19 cellular contexts compared by ENCODE assay signal in the genomic region with DNA sequence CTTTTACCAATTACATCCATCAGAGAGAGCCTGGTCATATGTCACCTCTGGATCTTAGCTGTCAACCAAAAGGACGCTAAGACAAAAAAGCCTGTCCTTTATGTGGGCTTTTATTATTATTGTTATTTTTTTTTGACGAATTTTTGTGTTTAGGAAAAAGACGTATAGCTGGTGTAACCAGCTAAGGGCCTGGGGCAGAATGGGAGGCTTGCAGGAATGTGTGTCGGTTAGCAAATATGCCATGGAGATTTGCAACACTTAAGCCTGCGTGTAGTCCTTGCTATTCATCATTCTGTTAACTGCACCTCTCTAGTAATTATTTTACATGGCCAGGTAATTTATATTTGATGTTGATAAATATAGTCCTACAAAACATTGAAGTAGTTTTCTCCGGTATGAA.
DNase-seq lines count a peak whose midpoint lies in the region; ATAC-seq and TF ChIP-seq lines count a peak whose summit lies in the region.
"Had no signal": no experiment of that assay in that cellular context is flagged by ENCODE, and none has a peak within 500 bp of the region (broad histone marks: within the 10 kb centered on the region; RNA-seq: fewer than 3 reads in every experiment).

No MANE protein-coding gene starts in this region.

- H3K27me3 ChIP-seq in trophoblast cell (ENCODE audit: insufficient read depth, low read length), result no peaks in the 10 kb centered on the region
- no peaks in the 10 kb centered on the region for H3K27me3 ChIP-seq in right cardiac atrium (ENCODE audit: control insufficient read depth, insufficient read depth)
- H3K27me3 ChIP-seq: BE2C; BLaER1 treated with 17β-estradiol and CSF1 and Interleukin-3, amounts not matched to agents 10 nM and 100 nM had no signal

- no peak overlapping the region for H4K8ac ChIP-seq in trophoblast cell (ENCODE audit: low read depth, low read length)

- H3K9me3 ChIP-seq in trophoblast cell (ENCODE audit: insufficient read depth, low read depth, low read length) (no peaks in the 10 kb centered on the region), right cardiac atrium (ENCODE audit: control insufficient read depth, low read length) (no peaks in the 10 kb centered on the region), mucosa of descending colon (peaks cover 3% of the 10 kb centered on the region)
- H3K9me3 ChIP-seq: A549; BE2C; BLaER1 treated with 17β-estradiol and CSF1 and Interleukin-3, amounts not matched to agents 10 nM and 100 nM had no signal

- H3K4me2 ChIP-seq in trophoblast cell (ENCODE audit: low read length), result no peak overlapping the region
- H3K4me2 ChIP-seq: A549; BLaER1 treated with 17β-estradiol and CSF1 and Interleukin-3, amounts not matched to agents 10 nM and 100 nM had no signal

- no peak overlapping the region for H2BK5ac ChIP-seq in trophoblast cell (ENCODE audit: low read depth, low read length, poor library complexity)

- H3K36me3 ChIP-seq in trophoblast cell (ENCODE audit: control insufficient read depth in 1 of 2, insufficient read depth in 2 of 2, low read length in 2 of 2) (no peaks in the 10 kb centered on the region), mucosa of descending colon (ENCODE audit: low read depth) (no peaks in the 10 kb centered on the region)
- H3K36me3 ChIP-seq: BE2C; BLaER1 treated with 17β-estradiol and CSF1 and Interleukin-3, amounts not matched to agents 10 nM and 100 nM had no signal

- WGBS in trophoblast cell (ENCODE audit: extremely low coverage, insufficient coverage, insufficient read length), result no CpG with 5 or more reads among the region's 6 CpGs
- WGBS in right cardiac atrium, result 80% methylated on average over 6 of the region's 6 CpGs

- intact Hi-C loops in right cardiac atrium (cut with DNase I) (no loop called here), mucosa of descending colon (cut with DNase I, micrococcal nuclease) (no loop called here)

- no peaks in the 10 kb centered on the region for H3K79me2 ChIP-seq in trophoblast cell (ENCODE audit: control insufficient read depth, insufficient read depth, low read length, poor library complexity)

- no peaks in the 10 kb centered on the region for H3K4me1 ChIP-seq in trophoblast cell (ENCODE audit: control insufficient read depth in 1 of 2, insufficient read depth in 2 of 2, low read length in 2 of 2)
- no peaks in the 10 kb centered on the region for H3K4me1 ChIP-seq in right cardiac atrium (ENCODE audit: control insufficient read depth, insufficient read depth, low read length)
- no peaks in the 10 kb centered on the region for H3K4me1 ChIP-seq in mucosa of descending colon (ENCODE audit: low read depth)
- H3K4me1 ChIP-seq: A549; BE2C; BLaER1 treated with 17β-estradiol and CSF1 and Interleukin-3, amounts not matched to agents 10 nM and 100 nM had no signal

- no peak overlapping the region for H2AFZ ChIP-seq in trophoblast cell (ENCODE audit: insufficient read depth, low read length, poor library complexity)

- no peaks in the 10 kb centered on the region for H3K79me1 ChIP-seq in trophoblast cell (ENCODE audit: low read length)

- no peak overlapping the region for H2BK12ac ChIP-seq in trophoblast cell (ENCODE audit: low read length)

- no peak for ATAC-seq in right cardiac atrium
- ATAC-seq in mucosa of descending colon, result no peak
- ATAC-seq: A549, HCT116 had no signal

- H3K4me3 ChIP-seq in epithelial cell of esophagus (ENCODE audit: low read length) (no peak overlapping the region), trophoblast cell (ENCODE audit: low read depth, low read length) (no peak overlapping the region), right cardiac atrium (ENCODE audit: low read length) (no peak overlapping the region), mucosa of descending colon (no peak overlapping the region)
- H3K4me3 ChIP-seq: A549; BLaER1 treated with 17β-estradiol and CSF1 and Interleukin-3, amounts not matched to agents 10 nM and 100 nM had no signal

- no peak overlapping the region for H2AK5ac ChIP-seq in trophoblast cell (ENCODE audit: low read length)

- DNase-seq in ELF-1 (ENCODE audit: low read depth, low spot score) (peak; percentile 33), epithelial cell of esophagus (ENCODE audit: low read depth) (peak; percentile 19), trophoblast cell (peak; percentile 74), right cardiac atrium (no peak), mucosa of descending colon (no peak)
- no peak for DNase-seq in effector CD4-positive, alpha-beta T cell
- DNase-seq: 8988T; ACHN; AML-193; BE2C; Calu3; CD4-positive, alpha-beta T cell; CD8-positive, alpha-beta memory T cell; DMS53; DMS79 treated with DMSO at 0.1 percent for 48 hours; H9 had no signal

- H3K27ac ChIP-seq in trophoblast cell (ENCODE audit: low read depth, low read length) (no peak overlapping the region), right cardiac atrium (ENCODE audit: low read length) (no peak overlapping the region)
- H3K27ac ChIP-seq: A549; BLaER1 treated with 17β-estradiol and CSF1 and Interleukin-3, amounts not matched to agents 10 nM and 100 nM had no signal

- H3K14ac ChIP-seq in trophoblast cell (ENCODE audit: low read length), result no peak overlapping the region

- H3K9ac ChIP-seq in trophoblast cell (ENCODE audit: low read length), result no peak overlapping the region
- H3K9ac ChIP-seq: BLaER1 treated with 17β-estradiol and CSF1 and Interleukin-3, amounts not matched to agents 10 nM and 100 nM had no signal

- TF ChIP-seq CTCF in epithelial cell of esophagus (IDR thresholded peaks at IDR 0.05; ENCODE audit: insufficient read depth, low read depth, low read length, missing control alignments), result no peak
- no peak for TF ChIP-seq CTCF in mucosa of descending colon (IDR thresholded peaks at IDR 0.05)

- no peak overlapping the region for H3K4ac ChIP-seq in trophoblast cell (ENCODE audit: low read depth, low read length)

- no peak overlapping the region for H4K12ac ChIP-seq in trophoblast cell (ENCODE audit: low read depth, low read length)

- H3K18ac ChIP-seq in trophoblast cell (ENCODE audit: low read length), result no peak overlapping the region

- no peak overlapping the region for H4K91ac ChIP-seq in trophoblast cell (ENCODE audit: low read depth, low read length)

- H3K23ac ChIP-seq in trophoblast cell (ENCODE audit: low read length), result no peak overlapping the region

- H2BK120ac ChIP-seq in trophoblast cell (ENCODE audit: insufficient read depth, low read length, poor library complexity), result no peak overlapping the region

Comparison
In these comparisons a context has a peak if more than half of its experiments do, and no peak if none do; other contexts are left out.
1. DNase-seq: peak in ELF-1 (single experiment), epithelial cell of esophagus (single experiment) and trophoblast cell (2 of 2); none in right cardiac atrium (0 of 3), mucosa of descending colon (0 of 3) and effector CD4-positive, alpha-beta T cell (single experiment).